Comparison of ENCODE assay signal across 20 cellular contexts in genomic region chr16:79811541-79811940, GRCh38.
"Had no signal": no experiment of that assay in that cellular context is flagged by ENCODE, and none has a peak within 500 bp of the region (broad histone marks: within the 10 kb centered on the region; RNA-seq: fewer than 3 reads in every experiment).

No MANE protein-coding gene starts in this region.

- H3K4me3 Mint-ChIP-seq: activated naive CD4-positive, alpha-beta T cell treated with anti-CD3 and anti-CD28 coated beads for 36 hours; activated naive CD8-positive, alpha-beta T cell treated with anti-CD3 and anti-CD28 coated beads, Interleukin-2, amount 50 U/mL, for 24 hours; memory B cell; natural killer cell had no signal

- DNase-seq: activated CD4-positive, CD25-positive, alpha-beta regulatory T cell treated with anti-CD3 and anti-CD28 coated beads, Interleukin-2, amount 50 U/mL, for 72 hours; activated naive CD4-positive, alpha-beta T cell treated with anti-CD3 and anti-CD28 coated beads for 36 hours; activated naive CD8-positive, alpha-beta T cell treated with anti-CD3 and anti-CD28 coated beads, Interleukin-2, amount 50 U/mL, for 24 hours; activated T-cell treated with anti-CD3 and anti-CD28 coated beads for 4 hours; aorta; foreskin fibroblast; heart right ventricle; natural killer cell; stimulated activated CD4-positive, alpha-beta T cell treated with anti-CD3 and anti-CD28 coated beads, Interleukin-4, amount 100 ng/mL, for 24 hours; stimulated activated naive CD4-positive, alpha-beta T cell; T-helper 1 cell; T1000; tibial artery; uterus had no signal

- FAIRE-seq: colon had no signal

- H3K9ac ChIP-seq: parathyroid adenoma had no signal

- H3K4me1 Mint-ChIP-seq: activated naive CD8-positive, alpha-beta T cell treated with anti-CD3 and anti-CD28 coated beads, Interleukin-2, amount 50 U/mL, for 24 hours; memory B cell; natural killer cell had no signal

- H3K27me3 Mint-ChIP-seq: memory B cell had no signal

- H3K9me3 ChIP-seq: esophagus muscularis mucosa, neutrophil, tibial artery, uterus had no signal

- H3K9me3 Mint-ChIP-seq: activated naive CD4-positive, alpha-beta T cell treated with anti-CD3 and anti-CD28 coated beads for 36 hours; memory B cell; natural killer cell had no signal

- H3K27ac ChIP-seq: cardiac muscle cell, esophagus muscularis mucosa, heart right ventricle, neutrophil, parathyroid adenoma, tibial artery, uterus had no signal

- H3K79me2 ChIP-seq: parathyroid adenoma had no signal

- H3K4me3 ChIP-seq: cardiac muscle cell, esophagus muscularis mucosa, heart right ventricle, tibial artery, uterus had no signal

- H3K4me1 ChIP-seq: esophagus muscularis mucosa, heart right ventricle, parathyroid adenoma, tibial artery, uterus had no signal

- H2AFZ ChIP-seq: parathyroid adenoma had no signal

- H3K36me3 ChIP-seq: cardiac muscle cell, esophagus muscularis mucosa, heart right ventricle, neutrophil, tibial artery, uterus had no signal

- H3K36me3 Mint-ChIP-seq: memory B cell, natural killer cell had no signal

- H3K27me3 ChIP-seq: cardiac muscle cell, esophagus muscularis mucosa, neutrophil, tibial artery, uterus had no signal

- H3K27ac Mint-ChIP-seq: activated naive CD4-positive, alpha-beta T cell treated with anti-CD3 and anti-CD28 coated beads for 36 hours; activated naive CD8-positive, alpha-beta T cell treated with anti-CD3 and anti-CD28 coated beads, Interleukin-2, amount 50 U/mL, for 24 hours; memory B cell; natural killer cell had no signal
